Comparison of ENCODE assay signal across 7 cellular contexts in the genomic region with DNA sequence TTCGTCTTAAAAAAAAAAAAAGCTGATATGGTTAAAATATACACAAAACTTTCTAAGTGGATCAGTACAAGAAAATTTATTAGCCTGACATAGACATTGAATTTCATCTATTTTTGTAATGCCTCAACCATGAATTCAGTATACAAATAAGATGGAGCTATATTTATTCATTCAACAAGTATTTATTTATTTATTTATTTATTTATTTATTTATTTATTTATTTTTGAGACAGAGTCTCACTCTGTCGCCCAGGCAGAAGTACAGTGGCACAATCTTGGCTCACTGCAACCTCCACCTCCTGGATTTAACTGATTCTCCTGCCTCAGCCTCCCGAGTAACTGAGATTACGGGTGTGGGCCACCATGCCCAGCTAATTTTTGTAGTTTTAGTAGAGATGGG.
"Had no signal": no experiment of that assay in that cellular context is flagged by ENCODE, and none has a peak within 500 bp of the region (broad histone marks: within the 10 kb centered on the region; RNA-seq: fewer than 3 reads in every experiment).

No MANE protein-coding gene starts in this region.

- DNase-seq: GDM1, GF-D8 had no signal

- FAIRE-seq: GM12878, GM12891, GM12892, GM18507, GM19239 had no signal

- H3K4me3 ChIP-seq: GM12878 had no signal

- ATAC-seq: GM12878 had no signal
